In genomic region chrX:150874448-150874847, GRCh38 we compare ENCODE assay signal across 16 cellular contexts. TPM values are rescaled to one million over a fixed set of nuclear protein-coding genes. Genes with fewer than 3 reads are reported as not detected.
A peak's percentile ranks its signal among the peaks of the same experiment; 100 is the strongest.
DNase-seq lines count a peak whose midpoint lies in the region; ATAC-seq and TF ChIP-seq lines count a peak whose summit lies in the region.
"Had no signal": no experiment of that assay in that cellular context is flagged by ENCODE, and none has a peak within 500 bp of the region (broad histone marks: within the 10 kb centered on the region; RNA-seq: fewer than 3 reads in every experiment).

No MANE protein-coding gene starts in this region.

- WGBS in aorta, 2 donors, result 64 to 99% methylated on average over 5 of the region's 5 CpGs

- H3K4me1 Mint-ChIP-seq in T-helper 2 cell treated with Interferon-gamma antibody and Interleukin-4, amounts not matched to agents 5 μg/mL and 100 μg/mL, for 36 hours (ENCODE audit: low read depth), result peaks cover 23% of the 10 kb centered on the region
- peaks cover 40 to 59% of the 10 kb centered on the region in 2 donors for H3K4me1 Mint-ChIP-seq in natural killer cell treated with Interleukin-12 subunit alpha and Interleukin-12 subunit beta and Interleukin-15 and Interleukin-18, amount 100 ng/mL, for 72 hours (ENCODE audit: low read depth in 2 of 2)
- H3K4me1 Mint-ChIP-seq in natural killer cell, result peaks cover 5 to 30% of the 10 kb centered on the region in 2 donors
- H3K4me1 Mint-ChIP-seq in mesothelial cell of epicardium, result peaks cover 6% of the 10 kb centered on the region

- no peaks in the 10 kb centered on the region for H3K9me3 ChIP-seq in mucosa of descending colon
- no peaks in the 10 kb centered on the region for H3K9me3 ChIP-seq in aorta (ENCODE audit: control insufficient read depth, low read length)
- H3K9me3 ChIP-seq: HAP-1 had no signal

- H3K9me3 Mint-ChIP-seq in T-helper 2 cell treated with Interferon-gamma antibody and Interleukin-4, amounts not matched to agents 5 μg/mL and 100 μg/mL, for 36 hours, result peaks cover 18% of the 10 kb centered on the region
- H3K9me3 Mint-ChIP-seq in natural killer cell treated with Interleukin-12 subunit alpha and Interleukin-12 subunit beta and Interleukin-15 and Interleukin-18, amount 100 ng/mL, for 72 hours, result no peaks in the 10 kb centered on the region
- no peaks in the 10 kb centered on the region for H3K9me3 Mint-ChIP-seq in natural killer cell
- H3K9me3 Mint-ChIP-seq in mesothelial cell of epicardium, result peaks cover 58% of the 10 kb centered on the region

- H3K27me3 Mint-ChIP-seq in T-helper 2 cell treated with Interferon-gamma antibody and Interleukin-4, amounts not matched to agents 5 μg/mL and 100 μg/mL, for 36 hours (ENCODE audit: low read depth), result no peaks in the 10 kb centered on the region
- H3K27me3 Mint-ChIP-seq in natural killer cell treated with Interleukin-12 subunit alpha and Interleukin-12 subunit beta and Interleukin-15 and Interleukin-18, amount 100 ng/mL, for 72 hours, result peaks cover 0 to 3% of the 10 kb centered on the region in 2 donors
- no peaks in the 10 kb centered on the region for H3K27me3 Mint-ChIP-seq in natural killer cell (ENCODE audit: low read depth in 2 of 2)
- no peaks in the 10 kb centered on the region for H3K27me3 Mint-ChIP-seq in mesothelial cell of epicardium (ENCODE audit: low read depth)

- TF ChIP-seq CTCF in natural killer cell (IDR thresholded peaks at IDR 0.05) (no peak), mucosa of descending colon (IDR thresholded peaks at IDR 0.05) (no peak), mesothelial cell of epicardium (IDR thresholded peaks at IDR 0.05; ENCODE audit: unreplicated experiment) (no peak)

- intact Hi-C loops in natural killer cell (cut with micrococcal nuclease) (no loop called here), mucosa of descending colon (cut with DNase I, micrococcal nuclease) (no loop called here), aorta (cut with DNase I) (no loop called here)

- DNase-seq in T-helper 2 cell treated with Interferon-gamma antibody and Interleukin-4, amounts not matched to agents 5 μg/mL and 100 μg/mL, for 36 hours (ENCODE audit: low spot score), result no peak
- no peak for DNase-seq in T-helper 2 cell
- no peak for DNase-seq in natural killer cell treated with Interleukin-12 subunit alpha and Interleukin-12 subunit beta and Interleukin-15 and Interleukin-18, amount 100 ng/mL, for 72 hours (ENCODE audit: low spot score)
- no peak for DNase-seq in natural killer cell
- DNase-seq in mucosa of descending colon, result no peak
- no peak for DNase-seq in aorta
- DNase-seq in mesothelial cell of epicardium (ENCODE audit: low spot score in 2 of 2, unreplicated experiment in 2 of 2), result no peak
- DNase-seq in NCI-H1092 (lab: John Stamatoyannopoulos, UW), result no peak
- DNase-seq: 8988T, MV-4-11, NCI-H1436, NCI-H226, NCI-H69, PC-3 had no signal

- H3K27me3 ChIP-seq in aorta (ENCODE audit: control insufficient read depth in 1 of 2, insufficient read depth in 2 of 2, low read length in 1 of 2), result no peaks in the 10 kb centered on the region
- H3K27me3 ChIP-seq: BLaER1 treated with 17β-estradiol and CSF1 and Interleukin-3, amounts not matched to agents 10 nM and 100 nM had no signal

- no peak overlapping the region for H3K4me3 Mint-ChIP-seq in T-helper 2 cell treated with Interferon-gamma antibody and Interleukin-4, amounts not matched to agents 5 μg/mL and 100 μg/mL, for 36 hours
- no peak overlapping the region for H3K4me3 Mint-ChIP-seq in natural killer cell treated with Interleukin-12 subunit alpha and Interleukin-12 subunit beta and Interleukin-15 and Interleukin-18, amount 100 ng/mL, for 72 hours
- H3K4me3 Mint-ChIP-seq in natural killer cell (no peak overlapping the region), mesothelial cell of epicardium (no peak overlapping the region)

- no peak overlapping the region for H3K4me3 ChIP-seq in mucosa of descending colon
- H3K4me3 ChIP-seq in aorta (ENCODE audit: low read length in 2 of 2), result no peak overlapping the region
- H3K4me3 ChIP-seq: BLaER1 treated with 17β-estradiol and CSF1 and Interleukin-3, amounts not matched to agents 10 nM and 100 nM; HAP-1 had no signal

- peaks cover 10% of the 10 kb centered on the region for H3K36me3 Mint-ChIP-seq in T-helper 2 cell treated with Interferon-gamma antibody and Interleukin-4, amounts not matched to agents 5 μg/mL and 100 μg/mL, for 36 hours (ENCODE audit: low read depth)
- peaks cover 35% of the 10 kb centered on the region for H3K36me3 Mint-ChIP-seq in natural killer cell treated with Interleukin-12 subunit alpha and Interleukin-12 subunit beta and Interleukin-15 and Interleukin-18, amount 100 ng/mL, for 72 hours
- no peaks in the 10 kb centered on the region for H3K36me3 Mint-ChIP-seq in natural killer cell
- H3K36me3 Mint-ChIP-seq in mesothelial cell of epicardium, result peaks cover 5% of the 10 kb centered on the region

- H3K4me1 ChIP-seq in mucosa of descending colon (ENCODE audit: low read depth) (no peaks in the 10 kb centered on the region), aorta (ENCODE audit: control insufficient read depth in 1 of 2, insufficient read depth in 2 of 2, low read length in 2 of 2) (peaks cover 0 to 6% of the 10 kb centered on the region in 2 donors)
- H3K4me1 ChIP-seq: HAP-1 had no signal

- H3K27ac Mint-ChIP-seq in T-helper 2 cell treated with Interferon-gamma antibody and Interleukin-4, amounts not matched to agents 5 μg/mL and 100 μg/mL, for 36 hours, result peak overlapping the region; percentile 49
- H3K27ac Mint-ChIP-seq in natural killer cell treated with Interleukin-12 subunit alpha and Interleukin-12 subunit beta and Interleukin-15 and Interleukin-18, amount 100 ng/mL, for 72 hours, result peak overlapping the region; percentile 18 to 29
- H3K27ac Mint-ChIP-seq in natural killer cell, result no peak overlapping the region
- no peak overlapping the region for H3K27ac Mint-ChIP-seq in mesothelial cell of epicardium

- H3K36me3 ChIP-seq in mucosa of descending colon (ENCODE audit: low read depth), result no peaks in the 10 kb centered on the region
- no peaks in the 10 kb centered on the region for H3K36me3 ChIP-seq in aorta (ENCODE audit: control insufficient read depth in 1 of 2, insufficient read depth in 2 of 2, low read length in 1 of 2)
- H3K36me3 ChIP-seq: HAP-1 had no signal

- ATAC-seq in natural killer cell treated with Interleukin-12 subunit alpha and Interleukin-12 subunit beta and Interleukin-15 and Interleukin-18, amount 100 ng/mL, for 72 hours, result no peak
- ATAC-seq in natural killer cell (no peak), mucosa of descending colon (peak; percentile 21), aorta (ENCODE audit: low FRiP score) (no peak)

- H3K27ac ChIP-seq in aorta (ENCODE audit: low read depth in 1 of 2, low read length in 2 of 2), result peak overlapping the region; percentile 42 to 49
- H3K27ac ChIP-seq: BLaER1 treated with 17β-estradiol and CSF1 and Interleukin-3, amounts not matched to agents 10 nM and 100 nM had no signal

RNA-seq across cellular contexts. Expression of gene CD99L2, which starts 24.0 kb away (rescaled TPM):
- 10 to 100 TPM; 23.8 to 25.7 TPM for total RNA-seq in natural killer cell treated with Interleukin-12 subunit alpha and Interleukin-12 subunit beta and Interleukin-15 and Interleukin-18, amount 100 ng/mL, for 72 hours
- total RNA-seq in natural killer cell (10 to 100 TPM; 13.1 to 18.0 (median 15.7) TPM), mucosa of descending colon (10 to 100 TPM; 12.3 to 48.0 (median 15.6) TPM), aorta (10 to 100 TPM; 52.1 to 56.2 TPM), mesothelial cell of epicardium (30.8 to 34.5 TPM (median 33.3 TPM) in 3 replicates)
- 10 to 100 TPM; 22.9 to 43.0 TPM for polyA plus RNA-seq in aorta

Comparison
In these comparisons a context has a peak if more than half of its experiments do, and no peak if none do; other contexts are left out.
1. H3K27ac Mint-ChIP-seq: peak in T-helper 2 cell treated with Interferon-gamma antibody and Interleukin-4, amounts not matched to agents 5 μg/mL and 100 μg/mL, for 36 hours (single experiment) and natural killer cell treated with Interleukin-12 subunit alpha and Interleukin-12 subunit beta and Interleukin-15 and Interleukin-18, amount 100 ng/mL, for 72 hours (2 of 2); none in natural killer cell (0 of 2) and mesothelial cell of epicardium (single experiment).